Comparison of ENCODE assay signal across 18 cellular contexts in genomic region chr10:125026974-125027735, GRCh38.
A peak's percentile ranks its signal among the peaks of the same experiment; 100 is the strongest.
DNase-seq lines count a peak whose midpoint lies in the region; ATAC-seq and TF ChIP-seq lines count a peak whose summit lies in the region.
"Had no signal": no experiment of that assay in that cellular context is flagged by ENCODE, and none has a peak within 500 bp of the region (broad histone marks: within the 10 kb centered on the region; RNA-seq: fewer than 3 reads in every experiment).

No MANE protein-coding gene starts in this region.

- no peak for DNase-seq in heart right ventricle
- no peak for DNase-seq in cardiac septum (ENCODE audit: low spot score)
- no peak for DNase-seq in tibial artery
- DNase-seq in NCI-H1048 (lab: John Stamatoyannopoulos, UW) = no peak
- no peak for DNase-seq in substantia nigra (lab: John Stamatoyannopoulos, UW)
- DNase-seq: CD8-positive, alpha-beta T cell; MV-4-11; NCI-H1436; NCI-H2029; NCI-H2171; NCI-H446; RPMI8226 had no signal

- no peaks in the 10 kb centered on the region for H3K27me3 Mint-ChIP-seq in nephron (ENCODE audit: low read depth)

- H3K4me1 Mint-ChIP-seq in nephron = peaks cover 69% of the 10 kb centered on the region

- 91 to 93% methylated on average over 40 of the region's 40 CpGs for WGBS in heart right ventricle, 2 donors

- H3K27ac ChIP-seq in heart right ventricle (peak overlapping the region in 7 of 10 donors; percentile 15 to 76 (median 52)), cingulate gyrus (ENCODE audit: low read depth, low read length) (peak overlapping the region; percentile 16), tibial artery (peak overlapping the region; percentile 85 to 90), substantia nigra (ENCODE audit: low read depth, low read length, poor library complexity, severe bottlenecking) (no peak overlapping the region)
- H3K27ac ChIP-seq: BLaER1 had no signal

- no peak overlapping the region for H3K4me3 Mint-ChIP-seq in nephron
- H3K4me3 Mint-ChIP-seq: CD8-positive, alpha-beta T cell had no signal

- H3K9me3 Mint-ChIP-seq in nephron = no peaks in the 10 kb centered on the region
- H3K9me3 Mint-ChIP-seq: CD8-positive, alpha-beta T cell had no signal

- H3K36me3 ChIP-seq in heart right ventricle (peaks cover 0 to 29% (median 0%) of the 10 kb centered on the region in 9 donors), tibial artery (peaks cover 0 to 24% (median 12%) of the 10 kb centered on the region in 3 donors)

- H3K4me1 ChIP-seq in heart right ventricle (peaks cover 17 to 80% (median 54%) of the 10 kb centered on the region in 9 donors), tibial artery (peaks cover 0 to 100% (median 80%) of the 10 kb centered on the region in 4 donors)

- H3K9me3 ChIP-seq in heart right ventricle (no peaks in the 10 kb centered on the region), tibial artery (no peaks in the 10 kb centered on the region)

- H3K27me3 ChIP-seq in heart right ventricle (no peaks in the 10 kb centered on the region), tibial artery (no peaks in the 10 kb centered on the region)
- H3K27me3 ChIP-seq: BLaER1 had no signal

- TF ChIP-seq CTCF in heart right ventricle (IDR thresholded peaks at IDR 0.05) (no peak), nephron (IDR thresholded peaks at IDR 0.05; ENCODE audit: unreplicated experiment in 3 of 3) (no peak), tibial artery (IDR thresholded peaks at IDR 0.05) (no peak)

- peak overlapping the region; percentile 22 to 38 (median 27) for H3K27ac Mint-ChIP-seq in nephron
- H3K27ac Mint-ChIP-seq: CD8-positive, alpha-beta T cell had no signal

- intact Hi-C loops in heart right ventricle (cut with DNase I) (no loop called here), cardiac septum (cut with DNase I) (no loop called here), tibial artery (cut with DNase I; ENCODE audit: low total_unique reads) (no loop called here)

- H3K36me3 Mint-ChIP-seq in nephron (ENCODE audit: low read depth) = peaks cover 48% of the 10 kb centered on the region
- H3K36me3 Mint-ChIP-seq: CD8-positive, alpha-beta T cell had no signal

- no peak overlapping the region for H3K4me3 ChIP-seq in heart right ventricle
- H3K4me3 ChIP-seq in tibial artery = no peak overlapping the region
- H3K4me3 ChIP-seq: BLaER1, K562 had no signal

- ATAC-seq in heart right ventricle (peak in 1 of 8 donors; percentile 1), GM18502 (IDR thresholded peaks at IDR 0.05; ENCODE audit: poor library complexity, unreplicated experiment) (no peak)
- ATAC-seq: CD8-positive, alpha-beta T cell; HCT116; K562 had no signal
